Comparison of ENCODE assay signal across 10 cellular contexts in the genomic region with DNA sequence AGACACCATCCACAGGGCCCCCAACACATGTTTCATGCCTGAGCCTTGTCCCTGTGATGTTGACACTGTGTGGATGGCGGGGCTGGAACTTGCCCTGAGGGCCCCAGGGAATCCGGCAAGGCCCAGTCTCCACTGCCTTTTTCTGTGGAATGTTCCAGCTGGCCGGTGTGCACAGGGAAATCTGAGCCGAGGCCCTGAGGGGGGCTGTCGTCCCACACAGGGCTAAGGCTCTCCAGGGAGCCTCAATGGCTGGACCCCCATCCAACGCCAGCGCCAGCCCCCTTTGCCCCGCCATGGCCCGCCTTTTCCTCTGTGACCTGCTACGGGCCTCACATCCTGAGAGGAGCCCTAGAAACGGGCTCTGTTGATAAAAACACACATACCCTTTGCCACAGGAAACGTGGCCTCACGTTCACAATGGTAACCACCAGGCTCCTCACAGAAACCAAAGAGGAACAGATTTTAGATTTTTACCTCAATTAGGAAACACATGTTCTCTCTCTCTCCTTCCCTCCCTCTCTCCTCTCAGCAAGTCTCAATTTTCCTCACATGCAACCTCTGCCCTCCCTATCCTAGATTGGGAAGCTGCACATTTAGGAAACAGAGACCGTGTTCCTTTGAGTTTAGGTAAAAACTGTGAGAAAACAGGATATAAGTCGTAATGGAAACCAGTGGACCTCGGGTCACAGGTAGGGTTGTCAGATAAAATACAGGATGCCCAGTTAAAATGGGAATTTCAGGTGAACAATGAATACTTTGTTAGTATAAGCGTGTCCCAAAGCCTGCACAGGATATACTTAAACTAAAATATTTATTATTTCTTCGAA. TPM values are rescaled to one million over a fixed set of nuclear protein-coding genes. Genes with fewer than 3 reads are reported as not detected.
DNase-seq lines count a peak whose midpoint lies in the region; ATAC-seq and TF ChIP-seq lines count a peak whose summit lies in the region.
"Had no signal": no experiment of that assay in that cellular context is flagged by ENCODE, and none has a peak within 500 bp of the region (broad histone marks: within the 10 kb centered on the region; RNA-seq: fewer than 3 reads in every experiment).

No MANE protein-coding gene starts in this region.

- no peaks in the 10 kb centered on the region for H3K27me3 ChIP-seq in tibial artery
- H3K27me3 ChIP-seq in Karpas-422 (ENCODE audit: low read length), result no peaks in the 10 kb centered on the region
- H3K27me3 ChIP-seq in mesendoderm (ENCODE audit: insufficient read depth, low read length, poor library complexity), result no peaks in the 10 kb centered on the region
- H3K27me3 ChIP-seq: pancreas had no signal

- H4K8ac ChIP-seq in mesendoderm (ENCODE audit: low read depth, low read length), result no peak overlapping the region

- H3K4ac ChIP-seq in mesendoderm (ENCODE audit: low read depth, low read length), result no peak overlapping the region

- H3K36me3 ChIP-seq in tibial artery (no peaks in the 10 kb centered on the region), Karpas-422 (ENCODE audit: insufficient read depth, low read length) (no peaks in the 10 kb centered on the region), mesendoderm (ENCODE audit: control insufficient read depth, insufficient read depth, low read length) (no peaks in the 10 kb centered on the region)
- H3K36me3 ChIP-seq: pancreas had no signal

- H2BK15ac ChIP-seq in mesendoderm (replicated peaks; ENCODE audit: low read depth), result no peak overlapping the region

- peak overlapping the region; percentile 95 for H3K27ac Mint-ChIP-seq in activated CD4-positive, alpha-beta T cell treated with anti-CD3 and anti-CD28 coated beads for 36 hours

- no peak overlapping the region for H3K56ac ChIP-seq in mesendoderm (ENCODE audit: low read length)

- intact Hi-C loops in activated CD4-positive, alpha-beta T cell treated with anti-CD3 and anti-CD28 coated beads for 36 hours (cut with DNase I, micrococcal nuclease), result loop anchor here (1.0 to 10.0 kb wide), 6 partner anchors 16 to 915 kb away; a partner anchor contains a TSS
- intact Hi-C loops in tibial artery (cut with DNase I; ENCODE audit: low total_unique reads), result no loop called here

- H3K9ac ChIP-seq in Karpas-422 (ENCODE audit: low read length) (no peak overlapping the region), mesendoderm (ENCODE audit: low read length) (no peak overlapping the region)

- no peaks in the 10 kb centered on the region for H3K27me3 Mint-ChIP-seq in activated CD4-positive, alpha-beta T cell treated with anti-CD3 and anti-CD28 coated beads for 36 hours

- H3K79me1 ChIP-seq in mesendoderm (ENCODE audit: low read length), result no peaks in the 10 kb centered on the region

- DNase-seq in activated CD4-positive, alpha-beta T cell treated with anti-CD3 and anti-CD28 coated beads for 36 hours, result peak; percentile 82
- DNase-seq in effector CD8-positive, alpha-beta T cell (lab: John Stamatoyannopoulos, UW), result peak; percentile 49
- DNase-seq in stimulated activated CD4-positive, alpha-beta T cell treated with anti-CD3 and anti-CD28 coated beads, TNF-alpha, amount 100 ng/mL, for 1 hour (ENCODE audit: low read depth in 3 of 3, low spot score in 1 of 3), result peak in 2 of 3 donors; percentile 38 to 45
- no peak for DNase-seq in tibial artery
- DNase-seq in amniotic stem cell (lab: John Stamatoyannopoulos, UW), result no peak
- DNase-seq in Karpas-422, result no peak
- DNase-seq in mesendoderm, result no peak
- DNase-seq: GDM1, pancreas had no signal

- no CpG with 5 or more reads among the region's 18 CpGs for WGBS in mesendoderm (ENCODE audit: extremely low coverage, insufficient coverage, low lambda C conversion rate)

- H2BK120ac ChIP-seq in mesendoderm (ENCODE audit: low read depth, low read length), result no peak overlapping the region

- H3K4me3 ChIP-seq in tibial artery, result no peak overlapping the region
- no peak overlapping the region for H3K4me3 ChIP-seq in Karpas-422 (ENCODE audit: low read length)
- H3K4me3 ChIP-seq in mesendoderm (ENCODE audit: low read length), result no peak overlapping the region
- H3K4me3 ChIP-seq: pancreas had no signal

- no peak overlapping the region for H3K4me2 ChIP-seq in Karpas-422 (ENCODE audit: low read depth, low read length, poor library complexity, severe bottlenecking)
- no peak overlapping the region for H3K4me2 ChIP-seq in mesendoderm (ENCODE audit: low read length)

- no peak overlapping the region for H2AK5ac ChIP-seq in mesendoderm (ENCODE audit: low read length)

- H3K79me2 ChIP-seq in Karpas-422 (ENCODE audit: low read length), result no peaks in the 10 kb centered on the region
- no peaks in the 10 kb centered on the region for H3K79me2 ChIP-seq in mesendoderm (ENCODE audit: control insufficient read depth, insufficient read depth, low read length)

- ATAC-seq in GM18498 (IDR thresholded peaks at IDR 0.05; ENCODE audit: unreplicated experiment), result peak; percentile 79
- peak; percentile 42 for ATAC-seq in activated CD4-positive, alpha-beta T cell treated with anti-CD3 and anti-CD28 coated beads for 36 hours

- H4K20me1 ChIP-seq in Karpas-422 (ENCODE audit: insufficient read depth, low read depth, low read length), result no peaks in the 10 kb centered on the region

- no peak overlapping the region for H2BK5ac ChIP-seq in mesendoderm (ENCODE audit: low read length)

- H3K27ac ChIP-seq in tibial artery (peak overlapping the region in 1 of 2 donors; percentile 26), Karpas-422 (ENCODE audit: low read length) (no peak overlapping the region), mesendoderm (ENCODE audit: low read depth, low read length) (no peak overlapping the region)
- H3K27ac ChIP-seq: pancreas had no signal

- peak overlapping the region; percentile 58 for H3K4me3 Mint-ChIP-seq in activated CD4-positive, alpha-beta T cell treated with anti-CD3 and anti-CD28 coated beads for 36 hours

- no peak overlapping the region for H2AFZ ChIP-seq in Karpas-422 (ENCODE audit: low read length)

- H3K9me2 ChIP-seq in Karpas-422 (replicated peaks; ENCODE audit: insufficient read depth, low read length), result no peaks in the 10 kb centered on the region

- peaks cover 24% of the 10 kb centered on the region for H3K36me3 Mint-ChIP-seq in activated CD4-positive, alpha-beta T cell treated with anti-CD3 and anti-CD28 coated beads for 36 hours (ENCODE audit: low read depth)

- no peak overlapping the region for H4K5ac ChIP-seq in mesendoderm (ENCODE audit: low read length)

- CTCF ChIA-PET in activated CD4-positive, alpha-beta T cell treated with anti-CD3 and anti-CD28 coated beads for 36 hours (lab: Charles Lee), result interaction anchor here (0.6 to 4.3 kb wide), 5 partner anchors 10 to 615 kb away, joined by 3 to 29 read pairs (median 3); a partner anchor contains a TSS

- no peak overlapping the region for H3K18ac ChIP-seq in mesendoderm (ENCODE audit: low read length)

- H3K4me1 Mint-ChIP-seq in activated CD4-positive, alpha-beta T cell treated with anti-CD3 and anti-CD28 coated beads for 36 hours, result peaks cover 96% of the 10 kb centered on the region

- POLR2A ChIA-PET in activated CD4-positive, alpha-beta T cell treated with anti-CD3 and anti-CD28 coated beads for 36 hours (lab: Charles Lee), result no interaction called here

- H3K23ac ChIP-seq in mesendoderm (ENCODE audit: low read length), result no peak overlapping the region

- no peak for TF ChIP-seq CTCF in tibial artery (IDR thresholded peaks at IDR 0.05)

- H3K9me3 Mint-ChIP-seq in activated CD4-positive, alpha-beta T cell treated with anti-CD3 and anti-CD28 coated beads for 36 hours (ENCODE audit: low read depth), result no peaks in the 10 kb centered on the region

- H3K4me1 ChIP-seq in tibial artery (peaks cover 0 to 64% (median 51%) of the 10 kb centered on the region in 4 donors), Karpas-422 (ENCODE audit: low read length) (no peaks in the 10 kb centered on the region), mesendoderm (ENCODE audit: control insufficient read depth, low read depth, low read length) (no peaks in the 10 kb centered on the region)
- H3K4me1 ChIP-seq: pancreas had no signal

- no peaks in the 10 kb centered on the region for H3K9me3 ChIP-seq in tibial artery
- no peaks in the 10 kb centered on the region for H3K9me3 ChIP-seq in Karpas-422 (ENCODE audit: low read length)
- H3K9me3 ChIP-seq: pancreas had no signal

RNA-seq across cellular contexts. Expression of a gene that starts 13.7 kb away (rescaled TPM):
- 1 to 10 TPM; 7.0 to 8.6 TPM for total RNA-seq in activated CD4-positive, alpha-beta T cell treated with anti-CD3 and anti-CD28 coated beads for 36 hours
- total RNA-seq in Karpas-422 (2014; rRNA removed; shearing (Covaris generic); ENCODE audit: low replicate concordance), result 0.11 TPM in 1 of 2 replicates, not detected in the other
- 0.01 TPM for polyA plus RNA-seq in mesendoderm (2013, experiment 1 of 2)
- polyA plus RNA-seq in mesendoderm (2013, experiment 2 of 2), result 0.01 TPM

Comparison
In these comparisons a context has a peak if more than half of its experiments do, and no peak if none do; other contexts are left out.
1. DNase-seq: peak in activated CD4-positive, alpha-beta T cell treated with anti-CD3 and anti-CD28 coated beads for 36 hours (single experiment), effector CD8-positive, alpha-beta T cell (single experiment) and stimulated activated CD4-positive, alpha-beta T cell treated with anti-CD3 and anti-CD28 coated beads, TNF-alpha, amount 100 ng/mL, for 1 hour (2 of 3); none in tibial artery (0 of 2), amniotic stem cell (single experiment), Karpas-422 (single experiment) and mesendoderm (single experiment).